In the genomic region with DNA sequence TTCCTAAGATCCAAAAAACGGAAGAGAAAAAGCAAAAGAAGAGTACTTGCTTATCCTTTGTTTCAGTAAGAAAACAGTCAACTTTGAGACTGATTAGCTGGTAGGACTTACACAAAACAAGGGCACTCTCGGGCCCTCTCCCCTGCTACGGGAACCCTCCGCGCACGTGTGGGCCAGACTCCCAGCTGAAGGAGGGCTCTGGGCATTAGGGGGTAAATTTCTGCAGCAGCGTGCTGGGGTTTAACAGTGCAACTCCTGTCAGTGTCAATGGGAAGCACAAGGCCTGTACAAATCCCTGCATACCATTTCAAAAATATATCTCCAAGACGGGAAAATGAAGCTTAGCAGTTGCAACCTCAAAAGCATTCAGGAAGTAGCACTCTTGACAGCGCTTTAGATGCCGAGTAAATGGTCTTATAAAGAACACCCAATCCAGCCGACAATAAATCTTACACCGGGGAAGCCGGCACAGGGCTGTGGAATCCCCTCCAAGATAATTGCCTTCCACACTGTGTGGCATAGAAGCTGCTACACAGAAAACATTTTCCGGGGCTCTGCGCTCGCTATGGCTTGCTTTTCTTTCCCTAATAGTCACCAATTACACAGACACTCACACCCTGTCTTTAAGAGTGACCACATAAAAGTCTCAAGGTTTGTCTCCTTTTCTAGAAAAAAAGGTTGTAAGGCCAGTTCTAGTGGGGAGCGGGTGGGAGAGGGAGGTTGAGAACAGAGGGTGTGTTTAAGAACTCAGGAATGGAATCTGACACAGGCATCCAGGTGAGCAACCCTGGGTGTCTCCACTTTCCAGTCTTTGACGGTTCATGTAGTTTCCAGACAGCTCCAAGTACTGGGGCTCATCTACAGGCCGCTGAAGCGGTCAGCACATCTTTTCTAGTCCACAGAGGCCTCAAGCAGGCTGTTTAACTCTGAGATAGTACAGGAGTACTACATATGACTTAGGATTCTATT, we compare ENCODE assay signal across 11 cellular contexts.
DNase-seq lines count a peak whose midpoint lies in the region; FAIRE-seq and TF ChIP-seq lines count a peak whose summit lies in the region.
"Had no signal": no experiment of that assay in that cellular context is flagged by ENCODE, and none has a peak within 500 bp of the region (broad histone marks: within the 10 kb centered on the region; RNA-seq: fewer than 3 reads in every experiment).

No MANE protein-coding gene starts in this region.

- H3K36me3 Mint-ChIP-seq in activated naive CD8-positive, alpha-beta T cell treated with anti-CD3 and anti-CD28 coated beads for 36 hours = peaks cover 43% of the 10 kb centered on the region

- H3K27me3 ChIP-seq in HUES48 (ENCODE audit: control insufficient read depth, insufficient read depth, low read length) (peaks cover 9% of the 10 kb centered on the region; the same call in 1 of the 2 replicates), sigmoid colon (no peaks in the 10 kb centered on the region)
- H3K27me3 ChIP-seq: Peyer's patch had no signal

- H3K27me3 Mint-ChIP-seq in activated naive CD8-positive, alpha-beta T cell treated with anti-CD3 and anti-CD28 coated beads for 36 hours = no peaks in the 10 kb centered on the region

- peak overlapping the region; percentile 47 for H3K27ac ChIP-seq in HUES48 (ENCODE audit: low read depth, low read length)
- H3K27ac ChIP-seq in sigmoid colon = peak overlapping the region; percentile 92 to 99 (median 98)

- peaks cover 78% of the 10 kb centered on the region for H3K4me1 Mint-ChIP-seq in activated naive CD8-positive, alpha-beta T cell treated with anti-CD3 and anti-CD28 coated beads for 36 hours

- no peaks in the 10 kb centered on the region for H3K9me3 Mint-ChIP-seq in activated naive CD8-positive, alpha-beta T cell treated with anti-CD3 and anti-CD28 coated beads for 36 hours
- H3K9me3 Mint-ChIP-seq: CD14-positive monocyte; dendritic cell treated with granulocyte-macrophage colony-stimulating factor and Interleukin-4, amounts not matched to agents 40 ng/mL and 50 ng/mL, for 4 days had no signal

- peak overlapping the region; percentile 90 for H3K27ac Mint-ChIP-seq in activated naive CD8-positive, alpha-beta T cell treated with anti-CD3 and anti-CD28 coated beads for 36 hours
- H3K27ac Mint-ChIP-seq: dendritic cell treated with granulocyte-macrophage colony-stimulating factor and Interleukin-4, amounts not matched to agents 40 ng/mL and 50 ng/mL, for 4 days had no signal

- FAIRE-seq in H54 (lab: Jason Lieb, UNC) = no peak

- WGBS in sigmoid colon, 2 donors = 69 to 87% methylated on average over 20 of the region's 20 CpGs

- H3K9me3 ChIP-seq in HUES48 (ENCODE audit: control insufficient read depth, insufficient read depth, low read length) (no peaks in the 10 kb centered on the region), sigmoid colon (no peaks in the 10 kb centered on the region)
- H3K9me3 ChIP-seq: Peyer's patch had no signal

- peak overlapping the region; percentile 20 for H3K4me3 Mint-ChIP-seq in activated naive CD8-positive, alpha-beta T cell treated with anti-CD3 and anti-CD28 coated beads for 36 hours
- H3K4me3 Mint-ChIP-seq: CD14-positive monocyte; dendritic cell treated with granulocyte-macrophage colony-stimulating factor and Interleukin-4, amounts not matched to agents 40 ng/mL and 50 ng/mL, for 4 days had no signal

- H3K4me1 ChIP-seq in HUES48 (ENCODE audit: control insufficient read depth, insufficient read depth, low read length) = peaks cover 51% of the 10 kb centered on the region
- peaks cover 0 to 99% (median 85%) of the 10 kb centered on the region in 4 donors for H3K4me1 ChIP-seq in sigmoid colon

- H3K36me3 ChIP-seq in HUES48 (ENCODE audit: control insufficient read depth, insufficient read depth, low read length) = no peaks in the 10 kb centered on the region
- no peaks in the 10 kb centered on the region for H3K36me3 ChIP-seq in sigmoid colon
- H3K36me3 ChIP-seq: Peyer's patch had no signal

- TF ChIP-seq CTCF in sigmoid colon (IDR thresholded peaks at IDR 0.05) (no peak), GM20000 (IDR thresholded peaks at IDR 0.05; ENCODE audit: extremely low read depth, missing control alignments) (no peak)

- no peak overlapping the region for H3K9ac ChIP-seq in HUES48 (ENCODE audit: low read depth, low read length)

- TF ChIP-seq EP300 in sigmoid colon (IDR thresholded peaks at IDR 0.05) = no peak

- TF ChIP-seq POLR2A in sigmoid colon (IDR thresholded peaks at IDR 0.05) (no peak), H54 (IDR thresholded peaks at IDR 0.05; ENCODE audit: low read depth, low read length) (no peak)

- no peak for DNase-seq in activated naive CD8-positive, alpha-beta T cell treated with anti-CD3 and anti-CD28 coated beads for 36 hours
- DNase-seq in iris pigment epithelial cell (ENCODE audit: low read depth) = peak; percentile 50
- DNase-seq in sigmoid colon = no peak
- no peak for DNase-seq in GM19238 (ENCODE audit: insufficient read length, low spot score)
- no peak for DNase-seq in GM20000 (ENCODE audit: low spot score)
- no peak for DNase-seq in NCI-H1930 (lab: John Stamatoyannopoulos, UW)
- DNase-seq in H54 (ENCODE audit: insufficient read length, low spot score) = no peak

- intact Hi-C loops in sigmoid colon (cut with DNase I) = no loop called here

- H3K4me3 ChIP-seq in HUES48 (ENCODE audit: low read depth, low read length) (no peak overlapping the region), sigmoid colon (peak overlapping the region in 3 of 4 donors; percentile 3 to 15 (median 11))
- H3K4me3 ChIP-seq: Peyer's patch had no signal
